17 cellular contexts compared by ENCODE assay signal in the genomic region with DNA sequence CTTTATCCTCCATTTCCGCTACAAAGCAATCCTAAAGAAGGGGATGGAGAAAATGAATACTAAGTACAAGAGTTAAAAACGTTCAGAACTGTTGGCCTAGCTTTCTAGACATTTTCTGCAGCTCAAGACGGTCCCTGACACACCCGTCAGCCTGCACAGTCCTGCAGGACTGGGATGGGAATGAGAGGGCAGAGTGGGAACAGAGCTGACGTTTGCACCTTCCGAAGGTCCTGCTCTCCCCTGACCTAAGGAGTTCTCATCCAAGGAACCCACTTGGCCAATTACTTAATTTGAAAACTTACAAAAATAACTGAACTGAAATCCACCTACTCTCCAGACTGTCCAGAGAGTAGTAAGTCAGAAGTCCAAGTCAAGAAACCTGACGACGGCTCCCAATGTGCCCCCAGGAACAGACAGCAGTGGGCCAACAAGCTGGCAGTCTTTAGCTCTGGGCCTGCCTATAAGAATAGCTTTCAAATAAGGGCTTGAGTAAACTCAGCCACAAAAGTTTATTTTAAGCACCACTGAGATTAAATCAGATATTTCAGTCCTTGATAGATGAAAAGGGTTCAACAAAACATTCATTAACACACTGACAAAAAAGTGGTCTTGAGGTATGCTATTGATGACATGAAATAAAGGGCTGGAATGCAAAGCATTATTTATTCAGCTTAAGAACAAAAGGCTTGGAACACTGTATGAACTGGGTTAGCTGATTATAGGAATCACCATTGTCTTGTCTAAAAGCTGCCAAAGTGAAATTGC.
DNase-seq lines count a peak whose midpoint lies in the region; TF ChIP-seq lines count a peak whose summit lies in the region.
"Had no signal": no experiment of that assay in that cellular context is flagged by ENCODE, and none has a peak within 500 bp of the region (broad histone marks: within the 10 kb centered on the region; RNA-seq: fewer than 3 reads in every experiment).

No MANE protein-coding gene starts in this region.

- DNase-seq in HAP-1 (ENCODE audit: low spot score in 2 of 2) (peak; percentile 75 to 99), astrocyte of the cerebellum (ENCODE audit: low read depth) (peak; percentile 34), right atrium auricular region (ENCODE audit: low spot score) (no peak), retina (peak; percentile 38), MG63 (no peak), NCI-H1048 (lab: John Stamatoyannopoulos, UW) (no peak), DMS79 (lab: John Stamatoyannopoulos, UW) (no peak)
- DNase-seq: activated CD4-positive, alpha-beta T cell treated with anti-CD3 and anti-CD28 coated beads, Interleukin-2, amount 10 ng/mL, durations not matched to agents 7 days and 5 days; activated naive CD4-positive, alpha-beta T cell treated with anti-CD3 and anti-CD28 coated beads for 36 hours; activated T-cell treated with anti-CD3 and anti-CD28 coated beads for 4 hours; effector CD4-positive, alpha-beta T cell; naive B cell; NCI-H2029; NCI-H510A treated with DMSO at 0.1 percent for 48 hours; SJCRH30; substantia nigra; T1000 had no signal

- in situ Hi-C loops in HAP-1 (cut with MboI; ENCODE audit: low sequenced_read_pairs), result no loop called here
- in situ Hi-C loops in astrocyte of the cerebellum (cut with HindIII; ENCODE audit: low sequenced_read_pairs), result no loop called here

- H3K27me3 ChIP-seq in HAP-1 (ENCODE audit: low read depth) (no peaks in the 10 kb centered on the region), right atrium auricular region (no peaks in the 10 kb centered on the region), MG63 (no peaks in the 10 kb centered on the region)
- H3K27me3 ChIP-seq: SJCRH30 had no signal

- peak overlapping the region; percentile 39 to 46 for H3K27ac ChIP-seq in right atrium auricular region
- H3K27ac ChIP-seq: SJCRH30 had no signal

- TF ChIP-seq CTCF in astrocyte of the cerebellum (IDR thresholded peaks at IDR 0.05; ENCODE audit: low read depth, low read length, missing control alignments) (no peak), right atrium auricular region (IDR thresholded peaks at IDR 0.05) (no peak)

- H3K9me3 ChIP-seq in HAP-1, result no peaks in the 10 kb centered on the region
- peaks cover 0 to 4% of the 10 kb centered on the region in 2 donors for H3K9me3 ChIP-seq in right atrium auricular region
- no peaks in the 10 kb centered on the region; the same call in 1 of the 2 replicates for H3K9me3 ChIP-seq in MG63
- H3K9me3 ChIP-seq: SJCRH30 had no signal

- H3K36me3 ChIP-seq in HAP-1 (replicated peaks) (no peaks in the 10 kb centered on the region), right atrium auricular region (peaks cover 2% of the 10 kb centered on the region), MG63 (peaks cover 16% of the 10 kb centered on the region)

- peaks cover 21% of the 10 kb centered on the region for H3K4me1 ChIP-seq in HAP-1
- H3K4me1 ChIP-seq in right atrium auricular region, result peaks cover 0 to 46% of the 10 kb centered on the region in 2 donors
- H3K4me1 ChIP-seq: SJCRH30 had no signal

- H3K4me3 ChIP-seq in HAP-1 (no peak overlapping the region), astrocyte of the cerebellum (ENCODE audit: low read depth, low read length) (no peak overlapping the region), right atrium auricular region (no peak overlapping the region), MG63 (no peak overlapping the region)
- H3K4me3 ChIP-seq: SJCRH30 had no signal

Comparison
In these comparisons a context has a peak if more than half of its experiments do, and no peak if none do; other contexts are left out.
1. DNase-seq: peak in HAP-1 (2 of 2), astrocyte of the cerebellum (single experiment) and retina (single experiment); none in right atrium auricular region (single experiment), MG63 (single experiment), NCI-H1048 (single experiment) and DMS79 (single experiment).